ENCODE assay signal across 13 cellular contexts in genomic region chr5:128228506-128228905, GRCh38.
DNase-seq lines count a peak whose midpoint lies in the region; ATAC-seq and TF ChIP-seq lines count a peak whose summit lies in the region.
"Had no signal": no experiment of that assay in that cellular context is flagged by ENCODE, and none has a peak within 500 bp of the region (broad histone marks: within the 10 kb centered on the region; RNA-seq: fewer than 3 reads in every experiment).

No MANE protein-coding gene starts in this region.

- no peak for TF ChIP-seq POLR2A in gastroesophageal sphincter (IDR thresholded peaks at IDR 0.05)

- 10 to 28% methylated on average over 3 of the region's 3 CpGs for WGBS in gastroesophageal sphincter (ENCODE audit: low coverage in 1 of 2), 2 donors

- H3K27me3 ChIP-seq in gastroesophageal sphincter, result no peaks in the 10 kb centered on the region

- peak; percentile 58 for ATAC-seq in gastroesophageal sphincter
- ATAC-seq in GM19395 (IDR thresholded peaks at IDR 0.05; ENCODE audit: unreplicated experiment), result no peak

- no peaks in the 10 kb centered on the region for H3K36me3 ChIP-seq in gastroesophageal sphincter

- DNase-seq in HCEC 1CT (peak; percentile 43), amniotic epithelial cell (ENCODE audit: low read depth) (peak; percentile 25), retina (peak; percentile 18), SKM-1 treated with dmso at 0.1 percent for 144 hours (lab: John Stamatoyannopoulos, UW; ENCODE audit: unreplicated experiment) (no peak)
- no peak for DNase-seq in NK-92 treated with Interleukin-12 subunit alpha and Interleukin-12 subunit beta, amount 100 ng/mL, for 24 hours (lab: John Stamatoyannopoulos, UW)
- DNase-seq: activated gamma-delta T cell; aorta; CD4-positive, CD25-positive, alpha-beta regulatory T cell; islet precursor cell; stimulated activated CD4-positive, alpha-beta T cell treated with anti-CD3 and anti-CD28 coated beads, Interleukin-1b, Interleukin-23, amount 100 ng/mL, for 48 hours had no signal

- H3K4me1 ChIP-seq in gastroesophageal sphincter, result peaks cover 0 to 13% (median 5%) of the 10 kb centered on the region in 3 donors

- no peak overlapping the region for H3K27ac ChIP-seq in gastroesophageal sphincter
- H3K27ac ChIP-seq: SK-N-MC had no signal

- no peak for TF ChIP-seq EP300 in gastroesophageal sphincter (IDR thresholded peaks at IDR 0.05)

- no peaks in the 10 kb centered on the region for H3K9me3 ChIP-seq in gastroesophageal sphincter

- TF ChIP-seq CTCF in gastroesophageal sphincter (IDR thresholded peaks at IDR 0.05), result no peak

- H3K4me3 ChIP-seq in gastroesophageal sphincter, result no peak overlapping the region
- H3K4me3 ChIP-seq: SK-N-MC had no signal

Comparison
In these comparisons a context has a peak if more than half of its experiments do, and no peak if none do; other contexts are left out.
1. DNase-seq: peak in HCEC 1CT (single experiment), amniotic epithelial cell (single experiment) and retina (single experiment); none in NK-92 treated with Interleukin-12 subunit alpha and Interleukin-12 subunit beta, amount 100 ng/mL, for 24 hours (single experiment) and SKM-1 treated with dmso at 0.1 percent for 144 hours (single experiment).